ENCODE assay signal across 21 cellular contexts in the genomic region with DNA sequence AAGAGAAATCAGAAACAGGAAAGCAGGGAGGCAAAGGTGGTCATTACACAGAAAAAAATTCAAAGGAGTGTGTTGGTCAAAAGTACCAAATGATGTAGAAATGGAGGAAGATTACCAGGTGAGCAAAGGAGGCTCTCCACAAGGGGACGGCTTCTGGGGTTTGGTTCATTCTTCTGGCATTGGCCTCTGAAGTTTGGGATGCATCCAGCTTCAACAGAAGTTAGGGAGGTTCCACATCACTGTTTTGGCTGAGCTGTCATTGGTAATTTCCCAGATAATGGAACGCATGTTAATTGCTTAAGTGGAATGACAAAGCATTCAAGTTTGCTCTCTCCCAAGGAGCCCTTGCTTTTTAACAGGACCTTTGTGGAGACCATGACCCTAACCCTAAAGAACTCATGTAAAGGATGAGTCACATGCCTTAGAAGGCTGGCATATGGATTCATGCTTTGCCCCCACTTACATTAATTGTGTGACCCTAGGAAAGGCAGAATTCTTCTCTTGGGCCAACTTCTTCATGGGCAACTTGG.
"Had no signal": no experiment of that assay in that cellular context is flagged by ENCODE, and none has a peak within 500 bp of the region (broad histone marks: within the 10 kb centered on the region; RNA-seq: fewer than 3 reads in every experiment).

No MANE protein-coding gene starts in this region.

- H3K27me3 ChIP-seq: brain microvascular endothelial cell, SJSA1 had no signal

- DNase-seq: activated B cell treated with CpG ODN at 0.5 μM for 24 hours; activated CD4-positive, alpha-beta T cell treated with anti-CD3 and anti-CD28 coated beads for 1 hour; activated CD4-positive, alpha-beta T cell treated with anti-CD3 and anti-CD28 coated beads, Interleukin-2, amount 10 ng/mL, durations not matched to agents 24 days and 14 days; activated CD4-positive, alpha-beta T cell treated with anti-CD3 and anti-CD28 coated beads, Interleukin-2, amount 50 U/mL, for 48 hours; activated CD8-positive, alpha-beta memory T cell treated with anti-CD3 and anti-CD28 coated beads, Interleukin-2, amount 10 ng/mL, durations not matched to agents 7 days and 5 days; activated effector memory CD4-positive, alpha-beta T cell treated with anti-CD3 and anti-CD28 coated beads, Interleukin-2, amount 50 U/mL, for 16 hours; activated naive CD4-positive, alpha-beta T cell treated with Interleukin-2 at 50 U/mL for 16 hours; activated T-cell treated with anti-CD3 and anti-CD28 coated beads, Interleukin-2, amount 50 U/mL, for 24 hours; brain microvascular endothelial cell; Kasumi-1; KBM-7; NCI-H1048; NCI-H146; NCI-H1930; NCI-H2171 treated with DMSO at 0.1 percent for 48 hours; NCI-H226; NCI-H524; PC-3; SHP77 had no signal

- FAIRE-seq: RCC 7860 had no signal

- H3K4me3 ChIP-seq: SJSA1 had no signal

- H3K36me3 ChIP-seq: brain microvascular endothelial cell, SJSA1 had no signal
